Comparison of ENCODE assay signal across 27 cellular contexts in the genomic region with DNA sequence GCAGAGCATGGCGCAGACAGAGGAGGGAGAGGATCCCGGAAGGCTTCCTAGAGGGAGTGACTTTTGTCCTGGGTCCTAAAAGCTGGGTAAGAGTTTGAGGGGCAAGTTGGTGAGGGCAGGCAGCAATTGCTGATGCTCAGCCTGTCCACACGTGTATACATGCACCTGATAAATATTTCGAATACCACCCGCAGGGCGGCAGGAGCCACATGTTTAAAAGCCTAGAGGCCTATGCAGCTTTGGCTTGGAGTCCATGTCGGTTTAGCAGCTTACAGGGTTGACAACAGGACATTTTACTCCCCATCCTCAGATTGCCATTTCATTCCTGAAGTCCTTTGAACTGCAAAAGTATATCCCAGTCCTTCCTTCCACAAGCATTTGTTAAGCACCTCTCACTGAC.
"Had no signal": no experiment of that assay in that cellular context is flagged by ENCODE, and none has a peak within 500 bp of the region (broad histone marks: within the 10 kb centered on the region; RNA-seq: fewer than 3 reads in every experiment).

No MANE protein-coding gene starts in this region.

- H3K27me3 ChIP-seq: left lung, ovary, right atrium auricular region, right lobe of liver, stomach, testis, thyroid gland, transverse colon, uterus had no signal

- H3K4me3 ChIP-seq: left lung, lower lobe of right lung, ovary, right atrium auricular region, right lobe of liver, smooth muscle cell, stomach, testis, thyroid gland, transverse colon, uterus had no signal

- H3K9me3 Mint-ChIP-seq: immature natural killer cell; naive B cell; natural killer cell; nephron progenitor cell; stimulated activated memory B cell treated with anti-CD40 and anti-IgM and Interleukin-4, amounts not matched to agents 10 μg/mL and 1 μg/mL and 100 μg/mL, for 72 hours had no signal

- H3K4me1 Mint-ChIP-seq: immature natural killer cell; naive B cell; natural killer cell; nephron progenitor cell; stimulated activated memory B cell treated with anti-CD40 and anti-IgM and Interleukin-4, amounts not matched to agents 10 μg/mL and 1 μg/mL and 100 μg/mL, for 72 hours had no signal

- H3K36me3 Mint-ChIP-seq: natural killer cell had no signal

- H3K27me3 Mint-ChIP-seq: naive B cell; progenitor cell of endocrine pancreas; stimulated activated memory B cell treated with anti-CD40 and anti-IgM and Interleukin-4, amounts not matched to agents 10 μg/mL and 1 μg/mL and 100 μg/mL, for 72 hours had no signal

- H3K4me1 ChIP-seq: lower lobe of right lung, right lobe of liver, thyroid gland, uterus had no signal

- H3K4me3 Mint-ChIP-seq: immature natural killer cell; naive B cell; natural killer cell; nephron progenitor cell; stimulated activated memory B cell treated with anti-CD40 and anti-IgM and Interleukin-4, amounts not matched to agents 10 μg/mL and 1 μg/mL and 100 μg/mL, for 72 hours had no signal

- H3K27ac ChIP-seq: left lung, lower lobe of right lung, ovary, right atrium auricular region, right lobe of liver, stomach, testis, thyroid gland, uterus had no signal

- H3K27ac Mint-ChIP-seq: immature natural killer cell; natural killer cell; progenitor cell of endocrine pancreas; stimulated activated memory B cell treated with anti-CD40 and anti-IgM and Interleukin-4, amounts not matched to agents 10 μg/mL and 1 μg/mL and 100 μg/mL, for 72 hours had no signal

- H3K4me2 ChIP-seq: smooth muscle cell had no signal

- H3K36me3 ChIP-seq: ovary, right lobe of liver, thyroid gland, transverse colon, uterus had no signal

- ATAC-seq: left colon; left lung; lower lobe of right lung; natural killer cell; right lobe of liver; stimulated activated memory B cell treated with anti-CD40 and anti-IgM and Interleukin-4, amounts not matched to agents 10 μg/mL and 1 μg/mL and 100 μg/mL, for 72 hours; stimulated activated naive CD8-positive, alpha-beta T cell treated with anti-CD3 and anti-CD28 coated beads, Interleukin-15, Interleukin-2, amounts not matched to agents 100 U/mL and 50 U/mL, for 24 hours had no signal

- DNase-seq: hypothalamus; immature natural killer cell; kidney; left colon; left lung; lower lobe of right lung; mammary epithelial cell; mesenchymal stem cell; naive B cell; natural killer cell; nephron progenitor cell; ovary; right lobe of liver; stimulated activated CD4-positive, alpha-beta T cell treated with anti-CD3 and anti-CD28 coated beads, Interleukin-1b, Interleukin-23, amount 100 ng/mL, for 48 hours; stimulated activated CD4-positive, alpha-beta T cell treated with anti-CD3 and anti-CD28 coated beads, Interleukin-2, amount 100 ng/mL, for 48 hours; stimulated activated CD4-positive, alpha-beta T cell treated with anti-CD3 and anti-CD28 coated beads, Interleukin-4, amount 100 ng/mL, for 4 hours; stimulated activated CD8-positive, alpha-beta memory T cell treated with anti-CD3 and anti-CD28 coated beads, Interleukin-4, amount 100 ng/mL, for 48 hours; stimulated activated naive CD8-positive, alpha-beta T cell treated with anti-CD3 and anti-CD28 coated beads, Interleukin-15, Interleukin-2, amounts not matched to agents 100 U/mL and 50 U/mL, for 24 hours; stomach; testis; thyroid gland; transverse colon; uterus had no signal

- H3K9me3 ChIP-seq: left lung, lower lobe of right lung, ovary, right atrium auricular region, right lobe of liver, stomach, testis, thyroid gland, transverse colon, uterus had no signal
